ENCODE assay signal across 1 cellular context in the genomic region with DNA sequence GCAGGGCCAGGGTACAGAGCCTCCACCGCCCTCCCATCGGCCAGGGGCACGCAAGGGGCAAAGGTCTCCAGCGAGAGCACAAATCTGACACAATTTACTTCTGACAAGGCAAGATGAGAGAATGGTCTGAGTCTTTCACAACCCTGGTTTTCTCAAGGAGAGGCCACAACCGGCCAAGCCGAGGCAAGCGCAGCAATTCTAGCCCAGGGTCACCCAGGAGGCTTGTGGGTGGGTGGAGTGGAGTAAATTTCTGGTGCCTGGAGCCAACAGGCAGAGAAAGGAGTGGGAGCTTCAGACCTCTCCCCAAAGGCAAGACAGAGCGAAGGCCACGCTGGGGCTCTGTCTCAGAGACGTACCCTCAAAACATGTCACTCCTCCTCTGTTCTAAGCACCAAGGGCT.
TF ChIP-seq lines count a peak whose summit lies in the region.

No MANE protein-coding gene starts in this region.

TF ChIP-seq in K562, 482 proteins besides CTCF, POLR2A, EP300 and RAD21:
- TF ChIP-seq, protein P1, sequence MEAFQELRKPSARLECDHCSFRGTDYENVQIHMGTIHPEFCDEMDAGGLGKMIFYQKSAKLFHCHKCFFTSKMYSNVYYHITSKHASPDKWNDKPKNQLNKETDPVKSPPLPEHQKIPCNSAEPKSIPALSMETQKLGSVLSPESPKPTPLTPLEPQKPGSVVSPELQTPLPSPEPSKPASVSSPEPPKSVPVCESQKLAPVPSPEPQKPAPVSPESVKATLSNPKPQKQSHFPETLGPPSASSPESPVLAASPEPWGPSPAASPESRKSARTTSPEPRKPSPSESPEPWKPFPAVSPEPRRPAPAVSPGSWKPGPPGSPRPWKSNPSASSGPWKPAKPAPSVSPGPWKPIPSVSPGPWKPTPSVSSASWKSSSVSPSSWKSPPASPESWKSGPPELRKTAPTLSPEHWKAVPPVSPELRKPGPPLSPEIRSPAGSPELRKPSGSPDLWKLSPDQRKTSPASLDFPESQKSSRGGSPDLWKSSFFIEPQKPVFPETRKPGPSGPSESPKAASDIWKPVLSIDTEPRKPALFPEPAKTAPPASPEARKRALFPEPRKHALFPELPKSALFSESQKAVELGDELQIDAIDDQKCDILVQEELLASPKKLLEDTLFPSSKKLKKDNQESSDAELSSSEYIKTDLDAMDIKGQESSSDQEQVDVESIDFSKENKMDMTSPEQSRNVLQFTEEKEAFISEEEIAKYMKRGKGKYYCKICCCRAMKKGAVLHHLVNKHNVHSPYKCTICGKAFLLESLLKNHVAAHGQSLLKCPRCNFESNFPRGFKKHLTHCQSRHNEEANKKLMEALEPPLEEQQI (IDR thresholded peaks at IDR 0.05), result no peak
- peak; percentile 24 for TF ChIP-seq RBM22 (IDR thresholded peaks at IDR 0.05; ENCODE audit: low read depth, low read length, poor library complexity, severe bottlenecking)
